Comparison of ENCODE assay signal across 14 cellular contexts in genomic region chr17:4696432-4696796, GRCh38. TPM values are rescaled to one million over a fixed set of nuclear protein-coding genes. Genes with fewer than 3 reads are reported as not detected.
A peak's percentile ranks its signal among the peaks of the same experiment; 100 is the strongest.
DNase-seq lines count a peak whose midpoint lies in the region; ATAC-seq and TF ChIP-seq lines count a peak whose summit lies in the region.
"Had no signal": no experiment of that assay in that cellular context is flagged by ENCODE, and none has a peak within 500 bp of the region (broad histone marks: within the 10 kb centered on the region; RNA-seq: fewer than 3 reads in every experiment).

No MANE protein-coding gene starts in this region.

- H3K4me3 ChIP-seq in neutrophil (ENCODE audit: low read depth in 1 of 2, low read length in 1 of 2) = no peak overlapping the region

- intact Hi-C loops in activated CD8-positive, alpha-beta T cell treated with anti-CD3 and anti-CD28 coated beads for 36 hours (cut with micrococcal nuclease) = no loop called here

- H3K9me3 ChIP-seq in neutrophil = no peaks in the 10 kb centered on the region

- CTCF ChIA-PET in activated CD4-positive, alpha-beta T cell treated with anti-CD3 and anti-CD28 coated beads, Interleukin-2, amount 10 ng/mL, durations not matched to agents 7 days and 5 days (lab: Charles Lee) = interaction anchor here (1.2 kb wide), 1 partner anchor 14 kb away, joined by 5 read pairs; the partner anchor contains the start of gene ARRB2
- CTCF ChIA-PET in activated CD8-positive, alpha-beta T cell treated with anti-CD3 and anti-CD28 coated beads for 36 hours (lab: Charles Lee) = interaction anchor here (1.1 to 1.5 kb wide), 2 partner anchors 131 to 186 kb away, joined by 3 read pairs; no protein-coding TSS in a partner anchor

- H3K4me3 Mint-ChIP-seq in activated CD4-positive, alpha-beta T cell treated with anti-CD3 and anti-CD28 coated beads, Interleukin-2, amount 10 ng/mL, durations not matched to agents 7 days and 5 days = peak overlapping the region; percentile 19
- H3K4me3 Mint-ChIP-seq in activated CD8-positive, alpha-beta T cell treated with anti-CD3 and anti-CD28 coated beads for 36 hours = peak overlapping the region; percentile 40

- no peaks in the 10 kb centered on the region for H3K36me3 ChIP-seq in neutrophil

- peak overlapping the region; percentile 85 for H3K27ac Mint-ChIP-seq in activated CD4-positive, alpha-beta T cell treated with anti-CD3 and anti-CD28 coated beads, Interleukin-2, amount 10 ng/mL, durations not matched to agents 7 days and 5 days
- H3K27ac Mint-ChIP-seq in activated CD8-positive, alpha-beta T cell treated with anti-CD3 and anti-CD28 coated beads for 36 hours = peak overlapping the region; percentile 86

- no peaks in the 10 kb centered on the region for H3K4me1 ChIP-seq in neutrophil (ENCODE audit: control insufficient read depth in 1 of 2, insufficient read depth in 1 of 2, low read depth in 1 of 2, low read length in 1 of 2)

- H3K9me3 Mint-ChIP-seq in activated CD4-positive, alpha-beta T cell treated with anti-CD3 and anti-CD28 coated beads, Interleukin-2, amount 10 ng/mL, durations not matched to agents 7 days and 5 days = no peaks in the 10 kb centered on the region
- no peaks in the 10 kb centered on the region for H3K9me3 Mint-ChIP-seq in activated CD8-positive, alpha-beta T cell treated with anti-CD3 and anti-CD28 coated beads for 36 hours

- DNase-seq in activated CD4-positive, alpha-beta T cell treated with anti-CD3 and anti-CD28 coated beads, Interleukin-2, amount 10 ng/mL, durations not matched to agents 7 days and 5 days = peak; percentile 22
- no peak for DNase-seq in activated CD4-positive, alpha-beta T cell treated with anti-CD3 and anti-CD28 coated beads, Interleukin-2, amount 50 U/mL, for 48 hours
- DNase-seq in activated CD8-positive, alpha-beta T cell treated with anti-CD3 and anti-CD28 coated beads for 36 hours = peak; percentile 34
- DNase-seq in NCI-H2171 (lab: John Stamatoyannopoulos, UW) = no peak
- DNase-seq in ecto neural progenitor cell (ENCODE audit: low spot score) = no peak
- no peak for DNase-seq in NCI-H446 treated with DMSO at 0.1 percent for 48 hours (lab: John Stamatoyannopoulos, UW)
- DNase-seq: DMS 273 treated with DMSO at 0.1 percent for 48 hours; effector CD4-positive, alpha-beta T cell; HCEC 1CT; IMR-90; NCI-H187 treated with DMSO at 0.1 percent for 48 hours; trophoblast cell had no signal

- TF ChIP-seq CTCF in activated CD8-positive, alpha-beta T cell treated with anti-CD3 and anti-CD28 coated beads for 36 hours (IDR thresholded peaks at IDR 0.05) = no peak
- no peak for TF ChIP-seq CTCF in neutrophil (IDR thresholded peaks at IDR 0.05)

- ATAC-seq in HG03439 (IDR thresholded peaks at IDR 0.05; ENCODE audit: unreplicated experiment) = peak; percentile 54
- peak; percentile 87 for ATAC-seq in activated CD8-positive, alpha-beta T cell treated with anti-CD3 and anti-CD28 coated beads for 36 hours

- H3K36me3 Mint-ChIP-seq in activated CD4-positive, alpha-beta T cell treated with anti-CD3 and anti-CD28 coated beads, Interleukin-2, amount 10 ng/mL, durations not matched to agents 7 days and 5 days (ENCODE audit: low read depth) = peaks cover 24% of the 10 kb centered on the region
- peaks cover 43% of the 10 kb centered on the region for H3K36me3 Mint-ChIP-seq in activated CD8-positive, alpha-beta T cell treated with anti-CD3 and anti-CD28 coated beads for 36 hours (ENCODE audit: low read depth)

- no peaks in the 10 kb centered on the region for H3K27me3 Mint-ChIP-seq in activated CD4-positive, alpha-beta T cell treated with anti-CD3 and anti-CD28 coated beads, Interleukin-2, amount 10 ng/mL, durations not matched to agents 7 days and 5 days
- H3K27me3 Mint-ChIP-seq in activated CD8-positive, alpha-beta T cell treated with anti-CD3 and anti-CD28 coated beads for 36 hours = no peaks in the 10 kb centered on the region

- H3K27me3 ChIP-seq in neutrophil = no peaks in the 10 kb centered on the region

- peaks cover 28% of the 10 kb centered on the region for H3K4me1 Mint-ChIP-seq in activated CD4-positive, alpha-beta T cell treated with anti-CD3 and anti-CD28 coated beads, Interleukin-2, amount 10 ng/mL, durations not matched to agents 7 days and 5 days
- H3K4me1 Mint-ChIP-seq in activated CD8-positive, alpha-beta T cell treated with anti-CD3 and anti-CD28 coated beads for 36 hours (ENCODE audit: low read depth) = peaks cover 40% of the 10 kb centered on the region

- POLR2A ChIA-PET in activated CD4-positive, alpha-beta T cell treated with anti-CD3 and anti-CD28 coated beads, Interleukin-2, amount 10 ng/mL, durations not matched to agents 7 days and 5 days (lab: Charles Lee) = no interaction called here
- POLR2A ChIA-PET in activated CD8-positive, alpha-beta T cell treated with anti-CD3 and anti-CD28 coated beads for 36 hours (lab: Charles Lee) = interaction anchor here (1.2 kb wide), 1 partner anchor 14 kb away, joined by 3 read pairs; no protein-coding TSS in a partner anchor

- peak overlapping the region; percentile 40 for H3K27ac ChIP-seq in neutrophil

RNA-seq across cellular contexts. Expression of gene PELP1, which starts 7.5 kb away (rescaled TPM):
- total RNA-seq in activated CD4-positive, alpha-beta T cell treated with anti-CD3 and anti-CD28 coated beads, Interleukin-2, amount 10 ng/mL, durations not matched to agents 7 days and 5 days = 10 to 100 TPM; 61.6 to 73.2 TPM
- total RNA-seq in activated CD8-positive, alpha-beta T cell treated with anti-CD3 and anti-CD28 coated beads for 36 hours = 100 to 1,000 TPM; 108 to 117 TPM

RNA-seq across cellular contexts. Expression of gene ARRB2, which starts 14.0 kb away (rescaled TPM):
- 100 to 1,000 TPM; 323 to 336 TPM for total RNA-seq in activated CD4-positive, alpha-beta T cell treated with anti-CD3 and anti-CD28 coated beads, Interleukin-2, amount 10 ng/mL, durations not matched to agents 7 days and 5 days
- total RNA-seq in activated CD8-positive, alpha-beta T cell treated with anti-CD3 and anti-CD28 coated beads for 36 hours = 100 to 1,000 TPM; 163 to 176 TPM

RNA-seq across cellular contexts. Expression of gene MED11, which starts 34.8 kb away (rescaled TPM):
- 10 to 100 TPM; 19.6 to 23.6 TPM for total RNA-seq in activated CD4-positive, alpha-beta T cell treated with anti-CD3 and anti-CD28 coated beads, Interleukin-2, amount 10 ng/mL, durations not matched to agents 7 days and 5 days
- total RNA-seq in activated CD8-positive, alpha-beta T cell treated with anti-CD3 and anti-CD28 coated beads for 36 hours = 10 to 100 TPM; 19.0 to 23.8 TPM

RNA-seq across cellular contexts. Expression of gene ZMYND15, which starts 43.2 kb away (rescaled TPM):
- total RNA-seq in activated CD4-positive, alpha-beta T cell treated with anti-CD3 and anti-CD28 coated beads, Interleukin-2, amount 10 ng/mL, durations not matched to agents 7 days and 5 days = under 1 TPM in 1 of 2 experiments, not detected in 1; 0.07 TPM
- total RNA-seq in activated CD8-positive, alpha-beta T cell treated with anti-CD3 and anti-CD28 coated beads for 36 hours = not detected
- total RNA-seq: IMR-90 had no signal

RNA-seq across cellular contexts. Expression of gene CXCL16, which starts 43.3 kb away (rescaled TPM):
- total RNA-seq in activated CD4-positive, alpha-beta T cell treated with anti-CD3 and anti-CD28 coated beads, Interleukin-2, amount 10 ng/mL, durations not matched to agents 7 days and 5 days = 1 to 10 TPM in 1 of 2 experiments, under 1 TPM in 1; 0.94 to 1.6 TPM
- 1 to 10 TPM; 2.0 to 2.5 TPM for total RNA-seq in activated CD8-positive, alpha-beta T cell treated with anti-CD3 and anti-CD28 coated beads for 36 hours

Comparison
In these comparisons a context has a peak if more than half of its experiments do, and no peak if none do; other contexts are left out.
1. DNase-seq: peak in activated CD4-positive, alpha-beta T cell treated with anti-CD3 and anti-CD28 coated beads, Interleukin-2, amount 10 ng/mL, durations not matched to agents 7 days and 5 days (single experiment) and activated CD8-positive, alpha-beta T cell treated with anti-CD3 and anti-CD28 coated beads for 36 hours (single experiment); none in activated CD4-positive, alpha-beta T cell treated with anti-CD3 and anti-CD28 coated beads, Interleukin-2, amount 50 U/mL, for 48 hours (0 of 2), NCI-H2171 (single experiment), ecto neural progenitor cell (single experiment) and NCI-H446 treated with DMSO at 0.1 percent for 48 hours (single experiment).